In the genomic region with DNA sequence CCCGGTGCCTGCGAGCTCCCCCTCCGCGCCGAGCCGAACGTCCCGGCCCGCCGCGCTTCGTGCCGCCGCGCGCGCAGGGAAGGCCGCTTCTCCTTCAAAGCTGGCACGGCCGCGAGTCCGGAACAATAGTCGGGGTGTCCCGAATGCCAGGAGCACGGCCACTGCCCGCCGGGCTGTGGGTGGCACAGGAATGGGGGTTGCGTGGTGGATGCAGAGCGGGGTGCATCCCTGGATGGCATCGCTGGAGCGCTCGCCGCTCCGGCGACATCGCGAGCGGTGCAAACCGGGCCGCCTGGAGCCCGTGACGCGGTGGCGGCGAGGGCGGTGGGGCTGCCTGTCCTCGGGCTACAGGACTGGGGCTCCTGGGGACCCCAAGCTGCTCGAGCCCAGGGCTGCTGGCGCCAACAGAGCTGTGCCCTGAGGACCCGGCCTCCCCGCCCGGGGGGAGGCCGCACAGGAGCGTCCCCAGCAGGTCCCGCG, we compare ENCODE assay signal across 1 cellular context.
TF ChIP-seq lines count a peak whose summit lies in the region.

No MANE protein-coding gene starts in this region.

TF ChIP-seq in GM23338, 12 proteins besides CTCF, POLR2A, EP300 and RAD21 (continued from another document):
- TF ChIP-seq, protein P1, sequence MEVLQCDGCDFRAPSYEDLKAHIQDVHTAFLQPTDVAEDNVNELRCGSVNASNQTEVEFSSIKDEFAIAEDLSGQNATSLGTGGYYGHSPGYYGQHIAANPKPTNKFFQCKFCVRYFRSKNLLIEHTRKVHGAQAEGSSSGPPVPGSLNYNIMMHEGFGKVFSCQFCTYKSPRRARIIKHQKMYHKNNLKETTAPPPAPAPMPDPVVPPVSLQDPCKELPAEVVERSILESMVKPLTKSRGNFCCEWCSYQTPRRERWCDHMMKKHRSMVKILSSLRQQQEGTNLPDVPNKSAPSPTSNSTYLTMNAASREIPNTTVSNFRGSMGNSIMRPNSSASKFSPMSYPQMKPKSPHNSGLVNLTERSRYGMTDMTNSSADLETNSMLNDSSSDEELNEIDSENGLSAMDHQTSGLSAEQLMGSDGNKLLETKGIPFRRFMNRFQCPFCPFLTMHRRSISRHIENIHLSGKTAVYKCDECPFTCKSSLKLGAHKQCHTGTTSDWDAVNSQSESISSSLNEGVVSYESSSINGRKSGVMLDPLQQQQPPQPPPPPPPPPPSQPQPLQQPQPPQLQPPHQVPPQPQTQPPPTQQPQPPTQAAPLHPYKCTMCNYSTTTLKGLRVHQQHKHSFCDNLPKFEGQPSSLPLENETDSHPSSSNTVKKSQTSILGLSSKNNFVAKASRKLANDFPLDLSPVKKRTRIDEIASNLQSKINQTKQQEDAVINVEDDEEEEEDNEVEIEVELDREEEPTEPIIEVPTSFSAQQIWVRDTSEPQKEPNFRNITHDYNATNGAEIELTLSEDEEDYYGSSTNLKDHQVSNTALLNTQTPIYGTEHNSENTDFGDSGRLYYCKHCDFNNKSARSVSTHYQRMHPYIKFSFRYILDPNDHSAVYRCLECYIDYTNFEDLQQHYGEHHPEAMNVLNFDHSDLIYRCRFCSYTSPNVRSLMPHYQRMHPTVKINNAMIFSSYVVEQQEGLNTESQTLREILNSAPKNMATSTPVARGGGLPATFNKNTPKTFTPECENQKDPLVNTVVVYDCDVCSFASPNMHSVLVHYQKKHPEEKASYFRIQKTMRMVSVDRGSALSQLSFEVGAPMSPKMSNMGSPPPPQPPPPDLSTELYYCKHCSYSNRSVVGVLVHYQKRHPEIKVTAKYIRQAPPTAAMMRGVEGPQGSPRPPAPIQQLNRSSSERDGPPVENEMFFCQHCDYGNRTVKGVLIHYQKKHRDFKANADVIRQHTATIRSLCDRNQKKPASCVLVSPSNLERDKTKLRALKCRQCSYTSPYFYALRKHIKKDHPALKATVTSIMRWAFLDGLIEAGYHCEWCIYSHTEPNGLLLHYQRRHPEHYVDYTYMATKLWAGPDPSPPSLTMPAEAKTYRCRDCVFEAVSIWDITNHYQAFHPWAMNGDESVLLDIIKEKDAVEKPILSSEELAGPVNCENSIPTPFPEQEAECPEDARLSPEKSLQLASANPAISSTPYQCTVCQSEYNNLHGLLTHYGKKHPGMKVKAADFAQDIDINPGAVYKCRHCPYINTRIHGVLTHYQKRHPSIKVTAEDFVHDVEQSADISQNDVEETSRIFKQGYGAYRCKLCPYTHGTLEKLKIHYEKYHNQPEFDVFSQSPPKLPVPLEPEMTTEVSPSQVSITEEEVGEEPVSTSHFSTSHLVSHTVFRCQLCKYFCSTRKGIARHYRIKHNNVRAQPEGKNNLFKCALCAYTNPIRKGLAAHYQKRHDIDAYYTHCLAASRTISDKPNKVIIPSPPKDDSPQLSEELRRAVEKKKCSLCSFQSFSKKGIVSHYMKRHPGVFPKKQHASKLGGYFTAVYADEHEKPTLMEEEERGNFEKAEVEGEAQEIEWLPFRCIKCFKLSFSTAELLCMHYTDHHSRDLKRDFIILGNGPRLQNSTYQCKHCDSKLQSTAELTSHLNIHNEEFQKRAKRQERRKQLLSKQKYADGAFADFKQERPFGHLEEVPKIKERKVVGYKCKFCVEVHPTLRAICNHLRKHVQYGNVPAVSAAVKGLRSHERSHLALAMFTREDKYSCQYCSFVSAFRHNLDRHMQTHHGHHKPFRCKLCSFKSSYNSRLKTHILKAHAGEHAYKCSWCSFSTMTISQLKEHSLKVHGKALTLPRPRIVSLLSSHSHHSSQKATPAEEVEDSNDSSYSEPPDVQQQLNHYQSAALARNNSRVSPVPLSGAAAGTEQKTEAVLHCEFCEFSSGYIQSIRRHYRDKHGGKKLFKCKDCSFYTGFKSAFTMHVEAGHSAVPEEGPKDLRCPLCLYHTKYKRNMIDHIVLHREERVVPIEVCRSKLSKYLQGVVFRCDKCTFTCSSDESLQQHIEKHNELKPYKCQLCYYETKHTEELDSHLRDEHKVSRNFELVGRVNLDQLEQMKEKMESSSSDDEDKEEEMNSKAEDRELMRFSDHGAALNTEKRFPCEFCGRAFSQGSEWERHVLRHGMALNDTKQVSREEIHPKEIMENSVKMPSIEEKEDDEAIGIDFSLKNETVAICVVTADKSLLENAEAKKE (CRISPR knock-in tag; IDR thresholded peaks at IDR 0.05): no peak
- TF ChIP-seq EZH2 (IDR thresholded peaks at IDR 0.05; ENCODE audit: low read depth, unreplicated experiment): no peak
